Comparison of ENCODE assay signal across 28 cellular contexts in genomic region chr12:44334347-44334746, GRCh38.
"Had no signal": no experiment of that assay in that cellular context is flagged by ENCODE, and none has a peak within 500 bp of the region (broad histone marks: within the 10 kb centered on the region; RNA-seq: fewer than 3 reads in every experiment).

No MANE protein-coding gene starts in this region.

- H3K4me1 ChIP-seq: SJCRH30 had no signal

- H3K9ac ChIP-seq: KMS-11 had no signal

- ATAC-seq: activated CD8-positive, alpha-beta T cell treated with anti-CD3 and anti-CD28 coated beads for 36 hours; activated T-cell treated with anti-CD3 and anti-CD28 coated beads, Interleukin-2, amount 50 U/mL, for 72 hours; activated T-helper 17 cell treated with anti-CD3 and anti-CD28 coated beads, Interleukin-2, amount 50 U/mL, for 72 hours had no signal

- DNase-seq: activated CD4-positive, alpha-beta T cell treated with anti-CD3 and anti-CD28 coated beads, Interleukin-2, amount 10 ng/mL, durations not matched to agents 24 days and 14 days; activated CD4-positive, alpha-beta T cell treated with anti-CD3 and anti-CD28 coated beads, Interleukin-2, amount 50 U/mL, for 4 hours; activated CD4-positive, CD25-positive, alpha-beta regulatory T cell; activated CD8-positive, alpha-beta T cell treated with anti-CD3 and anti-CD28 coated beads for 36 hours; activated effector memory CD4-positive, alpha-beta T cell treated with anti-CD3 and anti-CD28 coated beads, Interleukin-2, amount 50 U/mL, for 16 hours; activated naive CD4-positive, alpha-beta T cell; activated naive CD4-positive, alpha-beta T cell treated with anti-CD3 and anti-CD28 coated beads, Interleukin-2, amount 50 U/mL, for 16 hours; activated naive CD8-positive, alpha-beta T cell treated with anti-CD3 and anti-CD28 coated beads for 36 hours; activated T-cell treated with anti-CD3 and anti-CD28 coated beads, Interleukin-2, amount 50 U/mL, for 1 hour; activated T-cell treated with anti-CD3 and anti-CD28 coated beads, Interleukin-2, amount 50 U/mL, for 72 hours; amniotic stem cell; aorta; brain microvascular endothelial cell; MM.1S; MV-4-11; NCI-H1092; NCI-H1436 treated with DMSO at 0.1 percent for 48 hours; NCI-H1694 treated with DMSO at 0.1 percent for 48 hours; NCI-H2029; NCI-H345; NCI-H524 treated with DMSO at 0.1 percent for 48 hours; Right ventricle myocardium superior; SJCRH30; T1000; WERI-Rb-1 had no signal

- H3K27ac ChIP-seq: brain microvascular endothelial cell, KMS-11, SJCRH30, SK-N-MC, WERI-Rb-1 had no signal

- H3K36me3 ChIP-seq: brain microvascular endothelial cell, SJCRH30, WERI-Rb-1 had no signal

- H3K4me2 ChIP-seq: KMS-11 had no signal

- H3K27me3 ChIP-seq: brain microvascular endothelial cell, SJCRH30 had no signal

- H3K9me3 ChIP-seq: SJCRH30 had no signal

- H3K4me3 ChIP-seq: SJCRH30, SK-N-MC had no signal
